ENCODE assay signal across 16 cellular contexts in genomic region chr18:45806226-45806625, GRCh38. TPM values are rescaled to one million over a fixed set of nuclear protein-coding genes. Genes with fewer than 3 reads are reported as not detected.
DNase-seq lines count a peak whose midpoint lies in the region; TF ChIP-seq lines count a peak whose summit lies in the region.
"Had no signal": no experiment of that assay in that cellular context is flagged by ENCODE, and none has a peak within 500 bp of the region (broad histone marks: within the 10 kb centered on the region; RNA-seq: fewer than 3 reads in every experiment).

No MANE protein-coding gene starts in this region.

- H3K9me3 ChIP-seq in PC-9 (ENCODE audit: insufficient read depth, low read depth), result peaks cover 14% of the 10 kb centered on the region
- H3K9me3 ChIP-seq in neuronal stem cell (replicated peaks in 1 of 2; ENCODE audit: control insufficient read depth in 2 of 2, insufficient read depth in 1 of 2, low read depth in 1 of 2, low read length in 2 of 2), result peaks cover 0 to 5% of the 10 kb centered on the region in 2 donors
- H3K9me3 ChIP-seq in effector memory CD4-positive, alpha-beta T cell (ENCODE audit: control insufficient read depth, low read length), result no peaks in the 10 kb centered on the region

- H3K4me2 ChIP-seq in PC-9 (no peak overlapping the region), neuronal stem cell (ENCODE audit: insufficient read depth, low read length, poor library complexity, severe bottlenecking) (no peak overlapping the region)

- DNase-seq in ELR (ENCODE audit: low read depth) (peak; percentile 61), PC-9 (no peak), epithelial cell of esophagus (ENCODE audit: low read depth) (peak; percentile 74), neuronal stem cell (ENCODE audit: low spot score) (no peak), pons (ENCODE audit: low spot score) (no peak), C1 segment of cervical spinal cord (lab: John Stamatoyannopoulos, UW) (no peak), OCI-M2 (lab: John Stamatoyannopoulos, UW; ENCODE audit: unreplicated experiment) (no peak)
- no peak for DNase-seq in effector memory CD4-positive, alpha-beta T cell
- DNase-seq: activated CD4-positive, CD25-positive, alpha-beta regulatory T cell; DMS79 treated with DMSO at 0.1 percent for 48 hours; NCI-H1436; NCI-H524; stimulated activated naive B cell treated with anti-CD40 and anti-IgM and Interleukin-4, amounts not matched to agents 10 μg/mL and 1 μg/mL and 100 μg/mL, for 72 hours; T-helper 1 cell had no signal

- intact Hi-C loops in PC-9 (cut with micrococcal nuclease; ENCODE audit: unreplicated experiment), result no loop called here

- H3K36me3 ChIP-seq in PC-9 (ENCODE audit: low read depth), result no peaks in the 10 kb centered on the region
- no peaks in the 10 kb centered on the region for H3K36me3 ChIP-seq in neuronal stem cell (replicated peaks in 1 of 2; ENCODE audit: control insufficient read depth in 2 of 2, insufficient read depth in 2 of 2, low read length in 2 of 2)
- H3K36me3 ChIP-seq in effector memory CD4-positive, alpha-beta T cell (ENCODE audit: control insufficient read depth, insufficient read depth, low read length), result no peaks in the 10 kb centered on the region
- H3K36me3 ChIP-seq: gastroesophageal sphincter had no signal

- H4K20me1 ChIP-seq in PC-9 (ENCODE audit: insufficient read depth), result no peaks in the 10 kb centered on the region

- H2AFZ ChIP-seq in PC-9 (peak overlapping the region; percentile 56; the same call in 1 of the 2 replicates), neuronal stem cell (ENCODE audit: low read length) (peak overlapping the region; percentile 12)

- H3K4me1 ChIP-seq in PC-9 (replicated peaks; ENCODE audit: insufficient read depth), result peaks cover 62% of the 10 kb centered on the region
- no peaks in the 10 kb centered on the region for H3K4me1 ChIP-seq in neuronal stem cell (ENCODE audit: control insufficient read depth in 2 of 2, insufficient read depth in 1 of 2, low read depth in 1 of 2, low read length in 2 of 2)
- no peaks in the 10 kb centered on the region for H3K4me1 ChIP-seq in effector memory CD4-positive, alpha-beta T cell (ENCODE audit: control insufficient read depth, insufficient read depth, low read length, poor library complexity, severe bottlenecking)
- H3K4me1 ChIP-seq: gastroesophageal sphincter had no signal

- no peak overlapping the region for H4K91ac ChIP-seq in neuronal stem cell (ENCODE audit: low read depth, low read length, poor library complexity)

- H3K79me1 ChIP-seq in neuronal stem cell (ENCODE audit: low read depth, low read length), result no peaks in the 10 kb centered on the region

- CTCF ChIA-PET in PC-9 (lab: Charles Lee), result no interaction called here

- WGBS in neuronal stem cell (ENCODE audit: extremely low coverage in 2 of 2, insufficient read length in 2 of 2, insufficient replicate concordance in 1 of 2), 2 donors, result no CpG with 5 or more reads among the region's 2 CpGs

- peaks cover 42% of the 10 kb centered on the region for H3F3A ChIP-seq in PC-9 (ENCODE audit: insufficient read depth, low read depth)

- H2BK5ac ChIP-seq in neuronal stem cell (ENCODE audit: low read length), result no peak overlapping the region

- no peak overlapping the region for H3K4ac ChIP-seq in neuronal stem cell (ENCODE audit: low read length)

- POLR2A ChIA-PET in PC-9 (lab: Charles Lee; ENCODE audit: unreplicated experiment), result no interaction called here

- TF ChIP-seq CTCF in PC-9 (conservative IDR thresholded peaks at IDR 0.05) (no peak), epithelial cell of esophagus (IDR thresholded peaks at IDR 0.05; ENCODE audit: insufficient read depth, low read depth, low read length, missing control alignments) (no peak)

- H4K8ac ChIP-seq in neuronal stem cell (ENCODE audit: low read depth, low read length), result no peak overlapping the region

- H2AK5ac ChIP-seq in neuronal stem cell (ENCODE audit: low read depth, low read length), result no peak overlapping the region

- no peaks in the 10 kb centered on the region for H3K79me2 ChIP-seq in PC-9 (ENCODE audit: low read depth)

- H3K23ac ChIP-seq in neuronal stem cell (ENCODE audit: low read depth, low read length, poor library complexity), result no peak overlapping the region

- H3K14ac ChIP-seq in neuronal stem cell (ENCODE audit: low read length), result no peak overlapping the region

- H3K27me3 ChIP-seq in PC-9 (ENCODE audit: insufficient read depth, low read depth) (no peaks in the 10 kb centered on the region), neuronal stem cell (ENCODE audit: control insufficient read depth in 3 of 3, insufficient read depth in 3 of 3, low read depth in 1 of 3, low read length in 3 of 3) (no peaks in the 10 kb centered on the region)
- H3K27me3 ChIP-seq in effector memory CD4-positive, alpha-beta T cell (replicated peaks; ENCODE audit: control insufficient read depth, insufficient read depth, low read length, poor library complexity, severe bottlenecking), result no peaks in the 10 kb centered on the region
- H3K27me3 ChIP-seq: gastroesophageal sphincter had no signal

- H2BK12ac ChIP-seq in neuronal stem cell (ENCODE audit: low read length), result no peak overlapping the region

- H3K9me2 ChIP-seq in PC-9 (ENCODE audit: insufficient read depth), result no peaks in the 10 kb centered on the region

- H3K4me3 ChIP-seq in PC-9, result no peak overlapping the region
- H3K4me3 ChIP-seq in epithelial cell of esophagus (ENCODE audit: low read length), result no peak overlapping the region
- no peak overlapping the region for H3K4me3 ChIP-seq in neuronal stem cell (ENCODE audit: low read length in 2 of 2)
- no peak overlapping the region for H3K4me3 ChIP-seq in effector memory CD4-positive, alpha-beta T cell (ENCODE audit: insufficient read depth, low read depth, low read length, poor library complexity, severe bottlenecking)
- H3K4me3 ChIP-seq: gastroesophageal sphincter had no signal

- no peak overlapping the region for H2BK120ac ChIP-seq in neuronal stem cell (ENCODE audit: low read depth, low read length)

- H3K9ac ChIP-seq in neuronal stem cell (ENCODE audit: low read depth, low read length, poor library complexity), result no peak overlapping the region

- no peak overlapping the region for H2BK15ac ChIP-seq in neuronal stem cell (ENCODE audit: low read length)

- no peak overlapping the region for H3K18ac ChIP-seq in neuronal stem cell (ENCODE audit: low read length)

- BruUV-seq in PC-9 (replicated peaks; lab: Mats Ljungman, UMichigan), result no TSS peak

- 0 out of 2 replicates have a peak overlapping the region, but pooled peaks have one; percentile 25 for H3K27ac ChIP-seq in PC-9
- no peak overlapping the region for H3K27ac ChIP-seq in neuronal stem cell (replicated peaks; ENCODE audit: low read length)
- H3K27ac ChIP-seq in effector memory CD4-positive, alpha-beta T cell (ENCODE audit: insufficient read depth, low read length, poor library complexity, severe bottlenecking), result no peak overlapping the region
- H3K27ac ChIP-seq: C4-2B, gastroesophageal sphincter had no signal

RNA-seq across cellular contexts. Expression of gene SIGLEC15, which starts 19.2 kb away (rescaled TPM):
- 0.50 and 1.0 TPM in 2 replicates for total RNA-seq in PC-9 (2021)
- polyA plus RNA-seq in neuronal stem cell (2013, experiment 1 of 2), result not detected
- not detected for polyA plus RNA-seq in neuronal stem cell (2013, experiment 2 of 2)

Comparison
In these comparisons a context has a peak if more than half of its experiments do, and no peak if none do; other contexts are left out.
1. DNase-seq: peak in ELR (single experiment) and epithelial cell of esophagus (single experiment); none in PC-9 (0 of 2), neuronal stem cell (single experiment), pons (single experiment), C1 segment of cervical spinal cord (0 of 14), OCI-M2 (single experiment) and effector memory CD4-positive, alpha-beta T cell (0 of 3).